9 cellular contexts compared by ENCODE assay signal in genomic region chr14:72892879-72893635, GRCh38. TPM values are rescaled to one million over a fixed set of nuclear protein-coding genes. Genes with fewer than 3 reads are reported as not detected.
DNase-seq lines count a peak whose midpoint lies in the region; ATAC-seq and TF ChIP-seq lines count a peak whose summit lies in the region.
"Had no signal": no experiment of that assay in that cellular context is flagged by ENCODE, and none has a peak within 500 bp of the region (broad histone marks: within the 10 kb centered on the region; RNA-seq: fewer than 3 reads in every experiment).

No MANE protein-coding gene starts in this region.

- H3K27me3 ChIP-seq in mesenchymal stem cell (ENCODE audit: control insufficient read depth in 1 of 2, insufficient read depth in 1 of 2, low read length in 2 of 2): peaks cover 0 to 14% of the 10 kb centered on the region in 2 experiments

- H3K4me3 ChIP-seq in mesenchymal stem cell (ENCODE audit: insufficient read depth in 1 of 2, low read depth in 1 of 2, low read length in 2 of 2): peak overlapping the region; percentile 85 to 93

- peak overlapping the region in 1 of 2 experiments; percentile 63 for H3K14ac ChIP-seq in mesenchymal stem cell (ENCODE audit: low read length in 2 of 2)

- DNase-seq in DMS53 (lab: John Stamatoyannopoulos, UW): peak; percentile 16
- DNase-seq in DMS53 treated with DMSO at 0.1 percent for 48 hours (lab: John Stamatoyannopoulos, UW; ENCODE audit: unreplicated experiment): no peak
- peak; percentile 46 for DNase-seq in WTC11 (ENCODE audit: low spot score)
- peak; percentile 15 for DNase-seq in effector CD4-positive, alpha-beta T cell
- DNase-seq in mesenchymal stem cell: peak; percentile 45

- H3K4me1 ChIP-seq in mesenchymal stem cell (ENCODE audit: control insufficient read depth, insufficient read depth, low read depth, low read length): peaks cover 5% of the 10 kb centered on the region

- under 1% methylated on average over 59 of the region's 68 CpGs for WGBS in mesenchymal stem cell

- H2BK120ac ChIP-seq in mesenchymal stem cell (ENCODE audit: low read depth, low read length): no peak overlapping the region

- H2AFZ ChIP-seq in mesenchymal stem cell (ENCODE audit: low read depth, low read length): peak overlapping the region; percentile 44

- no peaks in the 10 kb centered on the region for H3K36me3 ChIP-seq in mesenchymal stem cell (ENCODE audit: control insufficient read depth in 1 of 2, insufficient read depth in 2 of 2, low read depth in 1 of 2, low read length in 2 of 2)

- POLR2A ChIA-PET in WTC11 (lab: Charles Lee): no interaction called here

- no peak overlapping the region for H3K27ac ChIP-seq in mesenchymal stem cell (ENCODE audit: low read length, poor library complexity, severe bottlenecking)
- H3K27ac ChIP-seq: 22Rv1 had no signal

- CTCF ChIA-PET in WTC11 (lab: Charles Lee): interaction anchor here (1.2 to 2.6 kb wide), 8 partner anchors 12 to 379 kb away, joined by 4 to 25 read pairs (median 6); no protein-coding TSS in a partner anchor

- H3K9me3 ChIP-seq in mesenchymal stem cell (ENCODE audit: control insufficient read depth, low read length): no peaks in the 10 kb centered on the region

- H2BK15ac ChIP-seq in mesenchymal stem cell (ENCODE audit: low read depth, poor library complexity, severe bottlenecking): no peak overlapping the region

- H3K4ac ChIP-seq in mesenchymal stem cell (ENCODE audit: low read depth in 1 of 2, low read length in 2 of 2): no peak overlapping the region

- H3K4me3 Mint-ChIP-seq in WTC11: peak overlapping the region; percentile 88
- H3K4me3 Mint-ChIP-seq in stimulated activated naive CD8-positive, alpha-beta T cell treated with anti-CD3 and anti-CD28 coated beads, Interleukin-15, Interleukin-2, amounts not matched to agents 100 ng/mL and 50 ng/mL, for 24 hours: peak overlapping the region; percentile 87

- H3K79me1 ChIP-seq in mesenchymal stem cell (replicated peaks; ENCODE audit: low read length, poor library complexity, severe bottlenecking): no peaks in the 10 kb centered on the region

- H3K27ac Mint-ChIP-seq in WTC11: no peak overlapping the region
- H3K27ac Mint-ChIP-seq in stimulated activated naive CD8-positive, alpha-beta T cell treated with anti-CD3 and anti-CD28 coated beads, Interleukin-15, Interleukin-2, amounts not matched to agents 100 ng/mL and 50 ng/mL, for 24 hours: no peak overlapping the region

- H3K27me3 Mint-ChIP-seq in WTC11 (ENCODE audit: low read depth): peaks cover 83% of the 10 kb centered on the region
- peaks cover 48% of the 10 kb centered on the region for H3K27me3 Mint-ChIP-seq in stimulated activated naive CD8-positive, alpha-beta T cell treated with anti-CD3 and anti-CD28 coated beads, Interleukin-15, Interleukin-2, amounts not matched to agents 100 ng/mL and 50 ng/mL, for 24 hours

- TF ChIP-seq CTCF in WTC11 (IDR thresholded peaks at IDR 0.05): no peak

- peak overlapping the region in 1 of 2 experiments; percentile 21 for H3K18ac ChIP-seq in mesenchymal stem cell (ENCODE audit: low read depth in 1 of 2, low read length in 2 of 2)

- H4K8ac ChIP-seq in mesenchymal stem cell (ENCODE audit: low read length): no peak overlapping the region

- H3K4me1 Mint-ChIP-seq in WTC11: peaks cover 47% of the 10 kb centered on the region
- H3K4me1 Mint-ChIP-seq in stimulated activated naive CD8-positive, alpha-beta T cell treated with anti-CD3 and anti-CD28 coated beads, Interleukin-15, Interleukin-2, amounts not matched to agents 100 ng/mL and 50 ng/mL, for 24 hours (ENCODE audit: low read depth): peaks cover 26% of the 10 kb centered on the region

- no peak overlapping the region for H3K23ac ChIP-seq in mesenchymal stem cell (ENCODE audit: low read length in 2 of 2)

- no peak overlapping the region for H4K91ac ChIP-seq in mesenchymal stem cell (ENCODE audit: low read length)

- peak overlapping the region; percentile 0 for H2BK5ac ChIP-seq in mesenchymal stem cell (ENCODE audit: low read depth, low read length, poor library complexity, severe bottlenecking)

- H2AK5ac ChIP-seq in mesenchymal stem cell (ENCODE audit: low read length, severe bottlenecking): no peak overlapping the region

- no peaks in the 10 kb centered on the region for H3K36me3 Mint-ChIP-seq in WTC11
- H3K36me3 Mint-ChIP-seq in stimulated activated naive CD8-positive, alpha-beta T cell treated with anti-CD3 and anti-CD28 coated beads, Interleukin-15, Interleukin-2, amounts not matched to agents 100 ng/mL and 50 ng/mL, for 24 hours (ENCODE audit: low read depth): no peaks in the 10 kb centered on the region

- no peaks in the 10 kb centered on the region for H3K9me3 Mint-ChIP-seq in WTC11
- H3K9me3 Mint-ChIP-seq in stimulated activated naive CD8-positive, alpha-beta T cell treated with anti-CD3 and anti-CD28 coated beads, Interleukin-15, Interleukin-2, amounts not matched to agents 100 ng/mL and 50 ng/mL, for 24 hours: no peaks in the 10 kb centered on the region

- H2BK12ac ChIP-seq in mesenchymal stem cell (ENCODE audit: low read length in 2 of 2): peak overlapping the region in 1 of 2 experiments; percentile 55

- ATAC-seq in HG03064 (IDR thresholded peaks at IDR 0.05; ENCODE audit: low read depth, unreplicated experiment) (peak; percentile 15), WTC11 (no peak), GM21526 (IDR thresholded peaks at IDR 0.05; ENCODE audit: low FRiP score, unreplicated experiment) (no peak)

- H3K9ac ChIP-seq in mesenchymal stem cell (ENCODE audit: low read length): peak overlapping the region; percentile 78

- H3K4me2 ChIP-seq in mesenchymal stem cell (ENCODE audit: low read length, poor library complexity, severe bottlenecking): peak overlapping the region; percentile 84

TF ChIP-seq in WTC11, 78 proteins besides CTCF, POLR2A, EP300 and RAD21:
- no peak for TF ChIP-seq ZNF121 (CRISPR knock-in tag; IDR thresholded peaks at IDR 0.05)
- TF ChIP-seq MYBL2 (CRISPR knock-in tag; IDR thresholded peaks at IDR 0.05): 0 out of 2 replicates have a peak, but pooled peaks have one; percentile 12

RNA-seq across cellular contexts. Expression of gene DPF3, which starts 0.8 kb away (rescaled TPM):
- total RNA-seq in WTC11 (2021): 0.31 to 0.53 TPM (median 0.32 TPM) in 3 replicates
- polyA plus RNA-seq in mesenchymal stem cell (2013, experiment 1 of 2): 1.0 TPM
- polyA plus RNA-seq in mesenchymal stem cell (2013, experiment 2 of 2): 0.90 TPM

RNA-seq across cellular contexts. Expression of gene DCAF4, which starts 33.2 kb away (rescaled TPM):
- total RNA-seq in WTC11 (2021): 17.4 to 19.6 TPM (median 18.8 TPM) in 3 replicates
- polyA plus RNA-seq in mesenchymal stem cell (2013, experiment 1 of 2): 21.1 TPM
- 23.4 TPM for polyA plus RNA-seq in mesenchymal stem cell (2013, experiment 2 of 2)
